In the genomic region with DNA sequence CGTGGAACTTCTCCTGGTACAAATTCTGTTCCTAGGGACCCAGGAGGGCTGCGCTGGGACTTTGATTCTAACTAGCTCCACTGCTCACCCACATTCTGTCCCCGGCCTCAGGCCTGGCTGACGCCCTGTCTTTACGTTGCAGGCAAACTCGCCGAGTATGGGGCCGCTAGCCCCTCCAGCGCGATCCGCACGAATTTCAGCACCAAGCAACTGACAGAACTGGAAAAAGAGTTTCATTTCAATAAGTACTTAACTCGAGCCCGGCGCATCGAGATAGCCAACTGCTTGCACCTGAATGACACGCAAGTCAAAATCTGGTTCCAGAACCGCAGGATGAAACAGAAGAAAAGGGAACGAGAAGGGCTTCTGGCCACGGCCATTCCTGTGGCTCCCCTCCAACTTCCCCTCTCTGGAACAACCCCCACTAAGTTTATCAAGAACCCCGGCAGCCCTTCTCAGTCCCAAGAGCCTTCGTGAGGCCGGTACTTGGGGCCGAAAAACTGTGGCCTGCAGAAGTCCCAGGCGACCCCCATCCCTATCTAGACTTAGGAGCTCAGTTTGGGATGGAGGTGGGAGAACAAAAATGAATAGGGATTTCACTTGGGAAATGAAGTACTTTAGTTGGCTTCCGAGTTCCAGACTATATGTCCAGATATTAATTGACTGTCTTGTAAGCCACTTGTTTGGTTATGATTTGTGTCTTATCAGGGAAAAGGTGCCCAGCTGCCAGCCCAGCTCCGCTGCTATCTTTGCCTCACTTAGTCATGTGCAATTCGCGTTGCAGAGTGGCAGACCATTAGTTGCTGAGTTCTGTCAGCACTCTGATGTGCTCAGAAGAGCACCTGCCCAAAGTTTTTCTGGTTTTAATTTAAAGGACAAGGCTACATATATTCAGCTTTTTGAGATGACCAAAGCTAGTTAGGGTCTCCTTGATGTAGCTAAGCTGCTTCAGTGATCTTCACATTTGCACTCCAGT, we compare ENCODE assay signal across 1 cellular context.
TF ChIP-seq lines count a peak whose summit lies in the region.

No MANE protein-coding gene starts in this region.

TF ChIP-seq in IMR-90, 13 proteins besides CTCF, POLR2A, EP300 and RAD21 (continued from another document):
- TF ChIP-seq RCOR1 (IDR thresholded peaks at IDR 0.05; ENCODE audit: insufficient replicate concordance, low read length) (no peak), CHD1 (IDR thresholded peaks at IDR 0.05; ENCODE audit: low read depth, low read length) (no peak), BHLHE40 (IDR thresholded peaks at IDR 0.05; ENCODE audit: low read depth, low read length) (no peak), MAZ (IDR thresholded peaks at IDR 0.05; ENCODE audit: borderline replicate concordance, low read depth, low read length) (no peak), CEBPB (IDR thresholded peaks at IDR 0.05; ENCODE audit: low read depth, low read length) (no peak)
- TF ChIP-seq, protein P1, sequence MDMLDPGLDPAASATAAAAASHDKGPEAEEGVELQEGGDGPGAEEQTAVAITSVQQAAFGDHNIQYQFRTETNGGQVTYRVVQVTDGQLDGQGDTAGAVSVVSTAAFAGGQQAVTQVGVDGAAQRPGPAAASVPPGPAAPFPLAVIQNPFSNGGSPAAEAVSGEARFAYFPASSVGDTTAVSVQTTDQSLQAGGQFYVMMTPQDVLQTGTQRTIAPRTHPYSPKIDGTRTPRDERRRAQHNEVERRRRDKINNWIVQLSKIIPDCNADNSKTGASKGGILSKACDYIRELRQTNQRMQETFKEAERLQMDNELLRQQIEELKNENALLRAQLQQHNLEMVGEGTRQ (IDR thresholded peaks at IDR 0.05; ENCODE audit: low read depth, low read length) = no peak
- TF ChIP-seq, protein P2, sequence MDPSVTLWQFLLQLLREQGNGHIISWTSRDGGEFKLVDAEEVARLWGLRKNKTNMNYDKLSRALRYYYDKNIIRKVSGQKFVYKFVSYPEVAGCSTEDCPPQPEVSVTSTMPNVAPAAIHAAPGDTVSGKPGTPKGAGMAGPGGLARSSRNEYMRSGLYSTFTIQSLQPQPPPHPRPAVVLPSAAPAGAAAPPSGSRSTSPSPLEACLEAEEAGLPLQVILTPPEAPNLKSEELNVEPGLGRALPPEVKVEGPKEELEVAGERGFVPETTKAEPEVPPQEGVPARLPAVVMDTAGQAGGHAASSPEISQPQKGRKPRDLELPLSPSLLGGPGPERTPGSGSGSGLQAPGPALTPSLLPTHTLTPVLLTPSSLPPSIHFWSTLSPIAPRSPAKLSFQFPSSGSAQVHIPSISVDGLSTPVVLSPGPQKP (IDR thresholded peaks at IDR 0.05; ENCODE audit: borderline replicate concordance, low read depth, low read length) = no peak
